In genomic region chr17:3888343-3889171, GRCh38 we compare ENCODE assay signal across 1 cellular context.
A peak's percentile ranks its signal among the peaks of the same experiment; 100 is the strongest.
TF ChIP-seq lines count a peak whose summit lies in the region.

No MANE protein-coding gene starts in this region.

TF ChIP-seq in K562, 482 proteins besides CTCF, POLR2A, EP300 and RAD21 (continued from another document and continues in another):
- no peak for TF ChIP-seq ETV6 (IDR thresholded peaks at IDR 0.05; ENCODE audit: borderline replicate concordance in 1 of 2, low read depth in 2 of 2, low read length in 1 of 2)
- no peak for TF ChIP-seq ETV6 (CRISPR knock-in tag; IDR thresholded peaks at IDR 0.05; ENCODE audit: borderline replicate concordance)
- TF ChIP-seq ATF1 (CRISPR knock-in tag; IDR thresholded peaks at IDR 0.05): 0 out of 2 replicates have a peak, but pooled peaks have one; percentile 10
- peak; percentile 85 for TF ChIP-seq ATF1 (tag; IDR thresholded peaks at IDR 0.05)
- TF ChIP-seq MYNN (IDR thresholded peaks at IDR 0.05): no peak
- TF ChIP-seq MYNN (CRISPR knock-in tag; IDR thresholded peaks at IDR 0.05): no peak
- TF ChIP-seq FOXK1 (CRISPR knock-in tag; IDR thresholded peaks at IDR 0.05; ENCODE audit: borderline replicate concordance): no peak
- TF ChIP-seq ZBTB5 (IDR thresholded peaks at IDR 0.05): no peak
- TF ChIP-seq FOXA3 (CRISPR knock-in tag; conservative IDR thresholded peaks at IDR 0.05 in 1 of 2, IDR thresholded peaks at IDR 0.05 in 1 of 2): no peak; a peak in 1 of 4 replicates
- no peak for TF ChIP-seq GATAD2B (IDR thresholded peaks at IDR 0.05; ENCODE audit: borderline replicate concordance)
- no peak for TF ChIP-seq E4F1 (CRISPR knock-in tag; IDR thresholded peaks at IDR 0.05; ENCODE audit: borderline replicate concordance)
- no peak for TF ChIP-seq CHCHD3 (CRISPR knock-in tag; IDR thresholded peaks at IDR 0.05)
- TF ChIP-seq ZNF277 (CRISPR knock-in tag; IDR thresholded peaks at IDR 0.05; ENCODE audit: borderline replicate concordance): no peak
- TF ChIP-seq ERF (CRISPR knock-in tag; IDR thresholded peaks at IDR 0.05): no peak
- TF ChIP-seq ZNF696 (CRISPR knock-in tag; conservative IDR thresholded peaks at IDR 0.05): no peak
- TF ChIP-seq, protein P1, sequence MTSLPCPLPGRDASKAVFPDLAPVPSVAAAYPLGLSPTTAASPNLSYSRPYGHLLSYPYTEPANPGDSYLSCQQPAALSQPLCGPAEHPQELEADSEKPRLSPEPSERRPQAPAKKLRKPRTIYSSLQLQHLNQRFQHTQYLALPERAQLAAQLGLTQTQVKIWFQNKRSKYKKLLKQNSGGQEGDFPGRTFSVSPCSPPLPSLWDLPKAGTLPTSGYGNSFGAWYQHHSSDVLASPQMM (CRISPR knock-in tag; IDR thresholded peaks at IDR 0.05): no peak
- no peak for TF ChIP-seq KLF10 (CRISPR knock-in tag; IDR thresholded peaks at IDR 0.05)
- no peak for TF ChIP-seq KDM2B (CRISPR knock-in tag; IDR thresholded peaks at IDR 0.05)
- TF ChIP-seq HDAC8 (tag; IDR thresholded peaks at IDR 0.05): no peak
- no peak for TF ChIP-seq ZBTB17 (CRISPR knock-in tag; IDR thresholded peaks at IDR 0.05)
- no peak for TF ChIP-seq TRIM24 (IDR thresholded peaks at IDR 0.05)
- TF ChIP-seq POLR3G (IDR thresholded peaks at IDR 0.05; ENCODE audit: extremely low read depth, insufficient read length, insufficient replicate concordance): no peak
- no peak for TF ChIP-seq RBM17 (IDR thresholded peaks at IDR 0.05; ENCODE audit: borderline replicate concordance, low read depth, low read length)
- TF ChIP-seq PYGO2 (tag; IDR thresholded peaks at IDR 0.05): no peak
- TF ChIP-seq RB1 (IDR thresholded peaks at IDR 0.05; ENCODE audit: low read depth): no peak
- TF ChIP-seq NFIC (IDR thresholded peaks at IDR 0.05): no peak
- no peak for TF ChIP-seq ZBTB1 (CRISPR knock-in tag; IDR thresholded peaks at IDR 0.05; ENCODE audit: borderline replicate concordance, low read depth)
- no peak for TF ChIP-seq ZC3H4 (CRISPR knock-in tag; IDR thresholded peaks at IDR 0.05; ENCODE audit: borderline replicate concordance)
- TF ChIP-seq, protein P2, sequence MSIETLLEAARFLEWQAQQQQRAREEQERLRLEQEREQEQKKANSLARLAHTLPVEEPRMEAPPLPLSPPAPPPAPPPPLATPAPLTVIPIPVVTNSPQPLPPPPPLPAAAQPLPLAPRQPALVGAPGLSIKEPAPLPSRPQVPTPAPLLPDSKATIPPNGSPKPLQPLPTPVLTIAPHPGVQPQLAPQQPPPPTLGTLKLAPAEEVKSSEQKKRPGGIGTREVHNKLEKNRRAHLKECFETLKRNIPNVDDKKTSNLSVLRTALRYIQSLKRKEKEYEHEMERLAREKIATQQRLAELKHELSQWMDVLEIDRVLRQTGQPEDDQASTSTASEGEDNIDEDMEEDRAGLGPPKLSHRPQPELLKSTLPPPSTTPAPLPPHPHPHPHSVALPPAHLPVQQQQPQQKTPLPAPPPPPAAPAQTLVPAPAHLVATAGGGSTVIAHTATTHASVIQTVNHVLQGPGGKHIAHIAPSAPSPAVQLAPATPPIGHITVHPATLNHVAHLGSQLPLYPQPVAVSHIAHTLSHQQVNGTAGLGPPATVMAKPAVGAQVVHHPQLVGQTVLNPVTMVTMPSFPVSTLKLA (conservative IDR thresholded peaks at IDR 0.05): peak; percentile 72 to 88
- no peak for TF ChIP-seq ZNF707 (CRISPR knock-in tag; conservative IDR thresholded peaks at IDR 0.05)
- TF ChIP-seq, protein P3, sequence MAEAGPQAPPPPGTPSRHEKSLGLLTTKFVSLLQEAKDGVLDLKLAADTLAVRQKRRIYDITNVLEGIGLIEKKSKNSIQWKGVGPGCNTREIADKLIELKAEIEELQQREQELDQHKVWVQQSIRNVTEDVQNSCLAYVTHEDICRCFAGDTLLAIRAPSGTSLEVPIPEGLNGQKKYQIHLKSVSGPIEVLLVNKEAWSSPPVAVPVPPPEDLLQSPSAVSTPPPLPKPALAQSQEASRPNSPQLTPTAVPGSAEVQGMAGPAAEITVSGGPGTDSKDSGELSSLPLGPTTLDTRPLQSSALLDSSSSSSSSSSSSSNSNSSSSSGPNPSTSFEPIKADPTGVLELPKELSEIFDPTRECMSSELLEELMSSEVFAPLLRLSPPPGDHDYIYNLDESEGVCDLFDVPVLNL (CRISPR knock-in tag; IDR thresholded peaks at IDR 0.05; ENCODE audit: low read depth): no peak
- TF ChIP-seq RBM39 (optimal IDR thresholded peaks at IDR 0.05; ENCODE audit: low read depth, low read length): no peak
- TF ChIP-seq, protein P4, sequence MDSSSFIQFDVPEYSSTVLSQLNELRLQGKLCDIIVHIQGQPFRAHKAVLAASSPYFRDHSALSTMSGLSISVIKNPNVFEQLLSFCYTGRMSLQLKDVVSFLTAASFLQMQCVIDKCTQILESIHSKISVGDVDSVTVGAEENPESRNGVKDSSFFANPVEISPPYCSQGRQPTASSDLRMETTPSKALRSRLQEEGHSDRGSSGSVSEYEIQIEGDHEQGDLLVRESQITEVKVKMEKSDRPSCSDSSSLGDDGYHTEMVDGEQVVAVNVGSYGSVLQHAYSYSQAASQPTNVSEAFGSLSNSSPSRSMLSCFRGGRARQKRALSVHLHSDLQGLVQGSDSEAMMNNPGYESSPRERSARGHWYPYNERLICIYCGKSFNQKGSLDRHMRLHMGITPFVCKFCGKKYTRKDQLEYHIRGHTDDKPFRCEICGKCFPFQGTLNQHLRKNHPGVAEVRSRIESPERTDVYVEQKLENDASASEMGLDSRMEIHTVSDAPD (CRISPR knock-in tag; IDR thresholded peaks at IDR 0.05): no peak
- TF ChIP-seq DNMT1 (IDR thresholded peaks at IDR 0.05): no peak
- no peak for TF ChIP-seq ZNF121 (CRISPR knock-in tag; conservative IDR thresholded peaks at IDR 0.05)
- no peak for TF ChIP-seq NR2C1 (IDR thresholded peaks at IDR 0.05)
- 0 out of 2 replicates have a peak, but pooled peaks have one; percentile 27 for TF ChIP-seq NR2C1 (tag; IDR thresholded peaks at IDR 0.05)
- TF ChIP-seq ZFP36 (IDR thresholded peaks at IDR 0.05; ENCODE audit: low read depth, low read length, partially characterized antibody): no peak
- peak; percentile 91 for TF ChIP-seq MYC (IDR thresholded peaks at IDR 0.05; ENCODE audit: low read depth, low read length)
- no peak; the same call in 1 of the 2 replicates for TF ChIP-seq MYC (CRISPR knock-in tag; IDR thresholded peaks at IDR 0.05; ENCODE audit: borderline replicate concordance, low read depth)
- TF ChIP-seq STAG1 (CRISPR knock-in tag; IDR thresholded peaks at IDR 0.05; ENCODE audit: borderline replicate concordance): no peak
- TF ChIP-seq, protein P5, sequence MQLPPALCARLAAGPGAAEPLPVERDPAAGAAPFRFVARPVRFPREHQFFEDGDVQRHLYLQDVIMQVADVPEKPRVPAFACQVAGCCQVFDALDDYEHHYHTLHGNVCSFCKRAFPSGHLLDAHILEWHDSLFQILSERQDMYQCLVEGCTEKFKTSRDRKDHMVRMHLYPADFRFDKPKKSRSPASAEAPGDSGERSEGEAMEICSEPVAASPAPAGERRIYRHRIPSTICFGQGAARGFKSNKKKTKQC (CRISPR knock-in tag; IDR thresholded peaks at IDR 0.05): peak; percentile 91
- TF ChIP-seq, protein P6, sequence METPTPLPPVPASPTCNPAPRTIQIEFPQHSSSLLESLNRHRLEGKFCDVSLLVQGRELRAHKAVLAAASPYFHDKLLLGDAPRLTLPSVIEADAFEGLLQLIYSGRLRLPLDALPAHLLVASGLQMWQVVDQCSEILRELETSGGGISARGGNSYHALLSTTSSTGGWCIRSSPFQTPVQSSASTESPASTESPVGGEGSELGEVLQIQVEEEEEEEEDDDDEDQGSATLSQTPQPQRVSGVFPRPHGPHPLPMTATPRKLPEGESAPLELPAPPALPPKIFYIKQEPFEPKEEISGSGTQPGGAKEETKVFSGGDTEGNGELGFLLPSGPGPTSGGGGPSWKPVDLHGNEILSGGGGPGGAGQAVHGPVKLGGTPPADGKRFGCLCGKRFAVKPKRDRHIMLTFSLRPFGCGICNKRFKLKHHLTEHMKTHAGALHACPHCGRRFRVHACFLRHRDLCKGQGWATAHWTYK (CRISPR knock-in tag; IDR thresholded peaks at IDR 0.05): no peak
- no peak for TF ChIP-seq MAFG (tag; conservative IDR thresholded peaks at IDR 0.05)
- no peak for TF ChIP-seq TOE1 (IDR thresholded peaks at IDR 0.05; ENCODE audit: borderline replicate concordance)
- TF ChIP-seq TOE1 (CRISPR knock-in tag; IDR thresholded peaks at IDR 0.05; ENCODE audit: borderline replicate concordance, low read depth): no peak
- no peak for TF ChIP-seq PPARD (CRISPR knock-in tag; IDR thresholded peaks at IDR 0.05)
- TF ChIP-seq GTF2E2 (tag; IDR thresholded peaks at IDR 0.05): no peak
- no peak for TF ChIP-seq BRF1 (IDR thresholded peaks at IDR 0.05; ENCODE audit: borderline replicate concordance, extremely low read depth, insufficient read length)
- no peak for TF ChIP-seq BCLAF1 (IDR thresholded peaks at IDR 0.05; ENCODE audit: borderline replicate concordance in 1 of 2, control insufficient read depth in 1 of 2, low read depth in 2 of 2, low read length in 1 of 2)
- peak; percentile 33 for TF ChIP-seq PKNOX1 (IDR thresholded peaks at IDR 0.05)
- TF ChIP-seq ZNF785 (CRISPR knock-in tag; IDR thresholded peaks at IDR 0.05): no peak
- no peak for TF ChIP-seq PHB (CRISPR knock-in tag; IDR thresholded peaks at IDR 0.05)
